8 cellular contexts compared by ENCODE assay signal in genomic region chr20:46512943-46513844, GRCh38. TPM values are rescaled to one million over a fixed set of nuclear protein-coding genes. Genes with fewer than 3 reads are reported as not detected.
DNase-seq lines count a peak whose midpoint lies in the region; ATAC-seq and TF ChIP-seq lines count a peak whose summit lies in the region.

TSS of gene ZNF334 (minus strand) at chr20:46513559. CDS start at chr20:46512102, 1,457 bp downstream.

- ATAC-seq in left lobe of liver, result peak; percentile 97
- ATAC-seq in GM19395 (IDR thresholded peaks at IDR 0.05; ENCODE audit: unreplicated experiment), result no peak

- H3K4me3 ChIP-seq in choroid plexus epithelial cell (ENCODE audit: low read depth, low read length), result peak within 1 kb of the TSS; percentile 72

- DNase-seq in G401 (ENCODE audit: low spot score) (peak; percentile 88), HK-2 (ENCODE audit: unreplicated experiment) (peak; percentile 72), RPMI7951 (ENCODE audit: low read depth) (peak; percentile 8), choroid plexus epithelial cell (ENCODE audit: low read depth) (peak; percentile 61), left lobe of liver (ENCODE audit: low spot score) (peak; percentile 77), NCI-H1694 (lab: John Stamatoyannopoulos, UW) (no peak)
- peak; percentile 36 to 43 for DNase-seq in stimulated activated CD4-positive, alpha-beta T cell treated with anti-CD3 and anti-CD28 coated beads, Interleukin-15, amount 100 ng/mL, for 48 hours (ENCODE audit: low read depth in 2 of 2)

- in situ Hi-C loops in G401 (cut with HindIII; ENCODE audit: low sequenced_read_pairs), result no loop called here

- TF ChIP-seq CTCF in choroid plexus epithelial cell (conservative IDR thresholded peaks at IDR 0.05; ENCODE audit: low read depth, low read length), result no peak

RNA-seq across cellular contexts. Expression of gene ZNF334, which starts in this region (rescaled TPM):
- total RNA-seq in G401 (2014; rRNA removed; shearing (Covaris generic)), result not detected in 2 replicates
- total RNA-seq in RPMI7951 (2014; rRNA removed; shearing (Covaris generic)), result not detected in 2 replicates
- 1.9 TPM for total RNA-seq in left lobe of liver

Comparison
In these comparisons a context has a peak if more than half of its experiments do, and no peak if none do; other contexts are left out.
1. Peak in DNase-seq in G401; RNA of the gene not detected or under 1 TPM.
2. Peak in DNase-seq in RPMI7951; RNA of the gene not detected or under 1 TPM.